Comparison of ENCODE assay signal across 8 cellular contexts in genomic region chr2:239328306-239329191, GRCh38.
DNase-seq lines count a peak whose midpoint lies in the region; ATAC-seq and TF ChIP-seq lines count a peak whose summit lies in the region.

No MANE protein-coding gene starts in this region.

- peaks cover 0 to 38% (median 17%) of the 10 kb centered on the region in 4 donors for H3K4me1 ChIP-seq in right lobe of liver
- H3K4me1 ChIP-seq in testis: peaks cover 31% of the 10 kb centered on the region

- H3K9me3 ChIP-seq in right lobe of liver (no peaks in the 10 kb centered on the region), testis (no peaks in the 10 kb centered on the region)

- no peak overlapping the region for H3K4me3 ChIP-seq in right lobe of liver
- no peak overlapping the region for H3K4me3 ChIP-seq in testis

- H3K27ac ChIP-seq in caudate nucleus (ENCODE audit: low read depth, low read length) (peak overlapping the region; percentile 65), right lobe of liver (peak overlapping the region; percentile 19 to 83 (median 36)), testis (peak overlapping the region; percentile 89 to 90)

- DNase-seq in DMS79 treated with DMSO at 0.1 percent for 48 hours (lab: John Stamatoyannopoulos, UW) (peak; percentile 42), DMS79 (lab: John Stamatoyannopoulos, UW) (no peak), caudate nucleus (lab: John Stamatoyannopoulos, UW) (peak in 7 of 61 donors; percentile 36 to 59 (median 50)), right lobe of liver (peak; percentile 77 to 93 (median 92)), testis (peak; percentile 76), HuH-7.5 (ENCODE audit: low spot score) (no peak), NCI-H128 (lab: John Stamatoyannopoulos, UW; ENCODE audit: unreplicated experiment) (no peak), NCI-H2227 treated with DMSO at 0.1 percent for 48 hours (lab: John Stamatoyannopoulos, UW) (no peak)

- TF ChIP-seq POLR2A in right lobe of liver (IDR thresholded peaks at IDR 0.05): no peak
- TF ChIP-seq POLR2A in testis (IDR thresholded peaks at IDR 0.05): no peak

- intact Hi-C loops in right lobe of liver (cut with DNase I): no loop called here
- intact Hi-C loops in testis (cut with DNase I; ENCODE audit: low total_unique reads): no loop called here

- H3K27me3 ChIP-seq in right lobe of liver (no peaks in the 10 kb centered on the region), testis (no peaks in the 10 kb centered on the region)

- 21% methylated on average over 17 of the region's 21 CpGs for WGBS in right lobe of liver (ENCODE audit: insufficient coverage, low coverage, low lambda C conversion rate, missing lambda C conversion rate)
- WGBS in testis, 2 donors: 23 to 65% methylated on average over 6 to 21 of the region's 21 CpGs

- ATAC-seq in right lobe of liver: peak; percentile 79 to 90 (median 84)

- H3K36me3 ChIP-seq in right lobe of liver (no peaks in the 10 kb centered on the region), testis (ENCODE audit: low read depth, missing control alignments) (no peaks in the 10 kb centered on the region)

- TF ChIP-seq CTCF in right lobe of liver (IDR thresholded peaks at IDR 0.05) (no peak), testis (IDR thresholded peaks at IDR 0.05) (no peak)

Comparison
In these comparisons a context has a peak if more than half of its experiments do, and no peak if none do; other contexts are left out.
1. DNase-seq: peak in DMS79 treated with DMSO at 0.1 percent for 48 hours (single experiment), right lobe of liver (3 of 3) and testis (single experiment); none in DMS79 (single experiment), HuH-7.5 (single experiment), NCI-H128 (single experiment) and NCI-H2227 treated with DMSO at 0.1 percent for 48 hours (single experiment).
2. H3K27ac ChIP-seq: peak in every context shown above with its lines; median percentile 90 in testis; 65 in caudate nucleus; 36 in right lobe of liver.